ENCODE assay signal across 27 cellular contexts in genomic region chr2:111216811-111217652, GRCh38.
DNase-seq lines count a peak whose midpoint lies in the region; ATAC-seq, FAIRE-seq and TF ChIP-seq lines count a peak whose summit lies in the region.
"Had no signal": no experiment of that assay in that cellular context is flagged by ENCODE, and none has a peak within 500 bp of the region (broad histone marks: within the 10 kb centered on the region; RNA-seq: fewer than 3 reads in every experiment).

No MANE protein-coding gene starts in this region.

- no peak overlapping the region for H2BK120ac ChIP-seq in neuronal stem cell (ENCODE audit: low read depth, low read length)

- TF ChIP-seq POLR2A in GM12891 (IDR thresholded peaks at IDR 0.05; ENCODE audit: low read depth, low read length) = no peak

- H3K4me3 ChIP-seq in neuronal stem cell (ENCODE audit: low read length in 2 of 2) = peak overlapping the region in 1 of 2 donors; percentile 54
- H3K4me3 ChIP-seq: right lobe of liver had no signal

- H3K9me3 Mint-ChIP-seq in activated T-helper 1 cell treated with anti-CD3 and anti-CD28 coated beads, Interleukin-12 subunit alpha, Interleukin-12 subunit beta, Interleukin-2, Interleukin-4 antibody, amounts not matched to agents 30 ng/mL and 10 ng/mL and 1 ng/mL, durations not matched to agents 14 hours and 24 hours and 36 hours = peaks cover 26% of the 10 kb centered on the region

- no peak overlapping the region for H2AFZ ChIP-seq in neuronal stem cell (ENCODE audit: low read length)

- H3K9ac ChIP-seq in neuronal stem cell (ENCODE audit: low read depth, low read length, poor library complexity) = no peak overlapping the region

- H3K27ac Mint-ChIP-seq in activated T-helper 1 cell treated with anti-CD3 and anti-CD28 coated beads, Interleukin-12 subunit alpha, Interleukin-12 subunit beta, Interleukin-2, Interleukin-4 antibody, amounts not matched to agents 30 ng/mL and 10 ng/mL and 1 ng/mL, durations not matched to agents 14 hours and 24 hours and 36 hours = no peak overlapping the region
- H3K27ac Mint-ChIP-seq: activated CD4-positive, alpha-beta T cell treated with anti-CD3 and anti-CD28 coated beads, Interleukin-2, amount 10 ng/mL, durations not matched to agents 7 days and 5 days; brain; stimulated activated effector memory CD8-positive, alpha-beta T cell treated with anti-CD3 and anti-CD28 coated beads, Interleukin-12 subunit alpha, Interleukin-12 subunit beta, amount 100 ng/mL, for 72 hours had no signal

- ATAC-seq in esophagus mucosa = peak; percentile 21
- ATAC-seq in HG02938 (IDR thresholded peaks at IDR 0.05; ENCODE audit: unreplicated experiment) = no peak
- ATAC-seq: stimulated activated effector memory CD8-positive, alpha-beta T cell treated with anti-CD3 and anti-CD28 coated beads, Interleukin-12 subunit alpha, Interleukin-12 subunit beta, amount 100 ng/mL, for 72 hours had no signal

- H3K14ac ChIP-seq in neuronal stem cell (ENCODE audit: low read length) = no peak overlapping the region

- H4K91ac ChIP-seq in neuronal stem cell (ENCODE audit: low read depth, low read length, poor library complexity) = no peak overlapping the region

- no peak overlapping the region for H3K4me2 ChIP-seq in neuronal stem cell (ENCODE audit: insufficient read depth, low read length, poor library complexity, severe bottlenecking)

- peaks cover 8 to 42% of the 10 kb centered on the region in 2 donors for H3K9me3 ChIP-seq in neuronal stem cell (replicated peaks in 1 of 2; ENCODE audit: control insufficient read depth in 2 of 2, insufficient read depth in 1 of 2, low read depth in 1 of 2, low read length in 2 of 2)

- no peak overlapping the region for H3K27ac ChIP-seq in neuronal stem cell (replicated peaks; ENCODE audit: low read length)
- H3K27ac ChIP-seq: right lobe of liver, WERI-Rb-1 had no signal

- H3K27me3 Mint-ChIP-seq in activated T-helper 1 cell treated with anti-CD3 and anti-CD28 coated beads, Interleukin-12 subunit alpha, Interleukin-12 subunit beta, Interleukin-2, Interleukin-4 antibody, amounts not matched to agents 30 ng/mL and 10 ng/mL and 1 ng/mL, durations not matched to agents 14 hours and 24 hours and 36 hours (ENCODE audit: insufficient read depth) = peaks cover 2% of the 10 kb centered on the region
- H3K27me3 Mint-ChIP-seq: brain had no signal

- no CpG with 5 or more reads among the region's 6 CpGs for WGBS in neuronal stem cell (ENCODE audit: extremely low coverage in 2 of 2, insufficient read length in 2 of 2, insufficient replicate concordance in 1 of 2), 2 donors

- peaks cover 3 to 6% of the 10 kb centered on the region in 2 donors for H3K4me1 ChIP-seq in neuronal stem cell (ENCODE audit: control insufficient read depth in 2 of 2, insufficient read depth in 1 of 2, low read depth in 1 of 2, low read length in 2 of 2)

- H3K4ac ChIP-seq in neuronal stem cell (ENCODE audit: low read length) = no peak overlapping the region

- no peak overlapping the region for H3K4me3 Mint-ChIP-seq in activated T-helper 1 cell treated with anti-CD3 and anti-CD28 coated beads, Interleukin-12 subunit alpha, Interleukin-12 subunit beta, Interleukin-2, Interleukin-4 antibody, amounts not matched to agents 30 ng/mL and 10 ng/mL and 1 ng/mL, durations not matched to agents 14 hours and 24 hours and 36 hours
- H3K4me3 Mint-ChIP-seq: activated CD4-positive, alpha-beta T cell treated with anti-CD3 and anti-CD28 coated beads, Interleukin-2, amount 10 ng/mL, durations not matched to agents 7 days and 5 days; brain; stimulated activated effector memory CD8-positive, alpha-beta T cell treated with anti-CD3 and anti-CD28 coated beads, Interleukin-12 subunit alpha, Interleukin-12 subunit beta, amount 100 ng/mL, for 72 hours had no signal

- FAIRE-seq in GM12891 (lab: Jason Lieb, UNC) = no peak

- DNase-seq in NCI-H146 (lab: John Stamatoyannopoulos, UW) (peak; percentile 29), NCI-H146 treated with DMSO at 0.1 percent for 48 hours (lab: John Stamatoyannopoulos, UW; ENCODE audit: unreplicated experiment) (no peak), NCI-H510A (lab: John Stamatoyannopoulos, UW) (peak; percentile 57), neuronal stem cell (ENCODE audit: low spot score) (no peak), GM12891 (ENCODE audit: insufficient read length, low spot score) (no peak)
- DNase-seq in activated T-helper 1 cell treated with anti-CD3 and anti-CD28 coated beads, Interleukin-12 subunit alpha, Interleukin-12 subunit beta, Interleukin-2, Interleukin-4 antibody, amounts not matched to agents 30 ng/mL and 10 ng/mL and 1 ng/mL, durations not matched to agents 14 hours and 24 hours and 36 hours (ENCODE audit: low spot score) = no peak
- DNase-seq: 8988T; activated CD4-positive, alpha-beta T cell treated with anti-CD3 and anti-CD28 coated beads, Interleukin-2, amount 10 ng/mL, durations not matched to agents 7 days and 5 days; activated naive CD4-positive, alpha-beta T cell treated with Interleukin-2 at 50 U/mL for 16 hours; activated T-cell treated with anti-CD3 and anti-CD28 coated beads, Interleukin-2, amount 50 U/mL, for 48 hours; glutamatergic neuron; IMR-90; kidney glomerular epithelial cell; mammary epithelial cell; NCI-H1048; NCI-H187 treated with DMSO at 0.1 percent for 48 hours; NCI-H226; OCI-M1; right lobe of liver; stimulated activated CD4-positive, alpha-beta T cell treated with anti-CD3 and anti-CD28 coated beads, Interleukin-4, amount 100 ng/mL, for 24 hours; SW 1271; T1000; WERI-Rb-1 had no signal

- H2AK5ac ChIP-seq in neuronal stem cell (ENCODE audit: low read depth, low read length) = peak overlapping the region; percentile 83

- no peak overlapping the region for H4K8ac ChIP-seq in neuronal stem cell (ENCODE audit: low read depth, low read length)

- H3K18ac ChIP-seq in neuronal stem cell (ENCODE audit: low read length) = peak overlapping the region; percentile 92

- intact Hi-C loops in activated T-helper 1 cell treated with anti-CD3 and anti-CD28 coated beads, Interleukin-12 subunit alpha, Interleukin-12 subunit beta, Interleukin-2, Interleukin-4 antibody, amounts not matched to agents 30 ng/mL and 10 ng/mL and 1 ng/mL, durations not matched to agents 14 hours and 24 hours and 36 hours (cut with micrococcal nuclease) = no loop called here

- H2BK5ac ChIP-seq in neuronal stem cell (ENCODE audit: low read length) = peak overlapping the region; percentile 87

- H3K4me1 Mint-ChIP-seq in activated T-helper 1 cell treated with anti-CD3 and anti-CD28 coated beads, Interleukin-12 subunit alpha, Interleukin-12 subunit beta, Interleukin-2, Interleukin-4 antibody, amounts not matched to agents 30 ng/mL and 10 ng/mL and 1 ng/mL, durations not matched to agents 14 hours and 24 hours and 36 hours (ENCODE audit: low read depth) = peaks cover 16% of the 10 kb centered on the region
- H3K4me1 Mint-ChIP-seq: activated CD4-positive, alpha-beta T cell treated with anti-CD3 and anti-CD28 coated beads, Interleukin-2, amount 10 ng/mL, durations not matched to agents 7 days and 5 days; stimulated activated effector memory CD8-positive, alpha-beta T cell treated with anti-CD3 and anti-CD28 coated beads, Interleukin-12 subunit alpha, Interleukin-12 subunit beta, amount 100 ng/mL, for 72 hours had no signal

- peaks cover 0 to 3% of the 10 kb centered on the region in 2 donors for H3K36me3 ChIP-seq in neuronal stem cell (replicated peaks in 1 of 2; ENCODE audit: control insufficient read depth in 2 of 2, insufficient read depth in 2 of 2, low read length in 2 of 2)
- H3K36me3 ChIP-seq: right lobe of liver, WERI-Rb-1 had no signal

- H2BK12ac ChIP-seq in neuronal stem cell (ENCODE audit: low read length) = peak overlapping the region; percentile 84

- no peaks in the 10 kb centered on the region for H3K27me3 ChIP-seq in neuronal stem cell (ENCODE audit: control insufficient read depth in 3 of 3, insufficient read depth in 3 of 3, low read depth in 1 of 3, low read length in 3 of 3)
- H3K27me3 ChIP-seq: right lobe of liver had no signal

- H2BK15ac ChIP-seq in neuronal stem cell (ENCODE audit: low read length) = no peak overlapping the region

- peaks cover 29% of the 10 kb centered on the region for H3K36me3 Mint-ChIP-seq in activated T-helper 1 cell treated with anti-CD3 and anti-CD28 coated beads, Interleukin-12 subunit alpha, Interleukin-12 subunit beta, Interleukin-2, Interleukin-4 antibody, amounts not matched to agents 30 ng/mL and 10 ng/mL and 1 ng/mL, durations not matched to agents 14 hours and 24 hours and 36 hours (ENCODE audit: low read depth)
- H3K36me3 Mint-ChIP-seq: stimulated activated effector memory CD8-positive, alpha-beta T cell treated with anti-CD3 and anti-CD28 coated beads, Interleukin-12 subunit alpha, Interleukin-12 subunit beta, amount 100 ng/mL, for 72 hours had no signal

- H3K23ac ChIP-seq in neuronal stem cell (ENCODE audit: low read depth, low read length, poor library complexity) = no peak overlapping the region

- no peaks in the 10 kb centered on the region for H3K79me1 ChIP-seq in neuronal stem cell (ENCODE audit: low read depth, low read length)

TF ChIP-seq in GM12891, 5 proteins besides CTCF, POLR2A, EP300 and RAD21:
- TF ChIP-seq POLR2AphosphoS5 (IDR thresholded peaks at IDR 0.05; ENCODE audit: low read depth, low read length) (no peak), TAF1 (IDR thresholded peaks at IDR 0.05; ENCODE audit: low read depth, low read length) (no peak), SPI1 (IDR thresholded peaks at IDR 0.05; ENCODE audit: low read depth, low read length) (no peak), POU2F2 (IDR thresholded peaks at IDR 0.05; ENCODE audit: low read depth, low read length) (no peak), PAX5 (IDR thresholded peaks at IDR 0.05; ENCODE audit: insufficient read depth, low read length, severe bottlenecking) (no peak)

Comparison
In these comparisons a context has a peak if more than half of its experiments do, and no peak if none do; other contexts are left out.
1. DNase-seq: peak in NCI-H146 (single experiment) and NCI-H510A (single experiment); none in NCI-H146 treated with DMSO at 0.1 percent for 48 hours (single experiment), neuronal stem cell (single experiment), activated T-helper 1 cell treated with anti-CD3 and anti-CD28 coated beads, Interleukin-12 subunit alpha, Interleukin-12 subunit beta, Interleukin-2, Interleukin-4 antibody, amounts not matched to agents 30 ng/mL and 10 ng/mL and 1 ng/mL, durations not matched to agents 14 hours and 24 hours and 36 hours (single experiment) and GM12891 (single experiment).